In the genomic region with DNA sequence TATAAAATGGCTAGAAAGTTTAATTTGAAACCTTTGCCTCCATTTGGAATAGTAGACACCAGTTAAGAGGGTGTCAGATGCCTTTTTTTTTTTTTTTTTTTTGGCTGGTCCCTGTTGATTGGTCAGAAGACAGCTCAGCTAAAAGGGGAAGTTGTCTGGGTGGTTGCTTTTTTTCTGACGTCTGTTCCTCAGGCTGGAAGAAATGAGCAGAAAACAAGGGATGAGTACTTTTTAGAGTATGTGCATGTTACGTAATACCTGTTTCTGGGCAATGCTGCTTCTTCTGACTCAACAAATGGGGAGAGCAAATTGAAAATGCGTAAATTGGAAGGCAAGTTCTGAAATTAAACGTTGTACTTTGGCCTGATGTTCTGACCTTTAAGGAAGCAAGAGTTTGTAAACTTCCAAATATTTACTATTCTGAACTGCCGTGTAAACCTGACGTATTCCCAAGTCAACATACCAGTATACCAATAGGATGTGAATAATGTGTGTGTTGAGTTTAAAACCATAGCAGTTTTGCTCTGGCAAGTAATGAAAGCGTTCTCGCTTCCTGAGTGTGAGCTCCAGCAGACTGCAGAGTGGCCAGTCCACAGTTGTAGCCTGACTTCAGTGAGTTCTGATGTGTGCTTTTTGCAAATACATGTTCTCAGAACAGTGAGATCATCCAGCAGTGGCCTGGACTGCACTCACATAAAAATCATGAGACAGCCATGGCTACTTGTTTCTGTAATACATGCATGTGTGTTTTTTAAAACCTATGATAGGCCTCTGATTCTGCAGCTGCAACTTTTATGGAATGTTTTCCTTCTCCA, we compare ENCODE assay signal across 8 cellular contexts. TPM values are rescaled to one million over a fixed set of nuclear protein-coding genes. Genes with fewer than 3 reads are reported as not detected.
DNase-seq lines count a peak whose midpoint lies in the region; ATAC-seq, FAIRE-seq and TF ChIP-seq lines count a peak whose summit lies in the region.

No MANE protein-coding gene starts in this region.

- H3K36me3 ChIP-seq in OCI-LY1 (ENCODE audit: insufficient read depth, low read length) (peaks cover 30% of the 10 kb centered on the region), colonic mucosa (no peaks in the 10 kb centered on the region)

- H3K27me3 ChIP-seq in OCI-LY1 (ENCODE audit: insufficient read depth, low read length) (no peaks in the 10 kb centered on the region), colonic mucosa (no peaks in the 10 kb centered on the region)

- intact Hi-C loops in colonic mucosa (cut with DNase I), result loop anchor here (5.0 kb wide), 1 partner anchor 118 kb away; no protein-coding TSS in a partner anchor

- peaks cover 18 to 44% (median 25%) of the 10 kb centered on the region in 3 donors for H3K4me1 Mint-ChIP-seq in naive B cell

- H4K20me1 ChIP-seq in OCI-LY1 (ENCODE audit: insufficient read depth, low read length), result no peaks in the 10 kb centered on the region

- peak overlapping the region; percentile 94 to 99 (median 98) for H3K27ac Mint-ChIP-seq in naive B cell

- no peaks in the 10 kb centered on the region for H3F3A ChIP-seq in OCI-LY1 (ENCODE audit: insufficient read depth, low read length)

- H3K79me2 ChIP-seq in OCI-LY1 (ENCODE audit: insufficient read depth, low read length), result no peaks in the 10 kb centered on the region

- no peak for TF ChIP-seq POLR2A in GM12892 (IDR thresholded peaks at IDR 0.05; ENCODE audit: low read depth, low read length)

- H3K9me2 ChIP-seq in OCI-LY1 (ENCODE audit: low read depth, low read length), result no peaks in the 10 kb centered on the region

- H3K9me3 Mint-ChIP-seq in naive B cell, result peaks cover 0 to 5% (median 0%) of the 10 kb centered on the region in 7 donors

- no peaks in the 10 kb centered on the region for H3K27me3 Mint-ChIP-seq in naive B cell

- ATAC-seq in naive B cell (ENCODE audit: low read depth in 2 of 2) (peak; percentile 10 to 22), GM19452 (IDR thresholded peaks at IDR 0.05; ENCODE audit: unreplicated experiment) (no peak), GM21526 (IDR thresholded peaks at IDR 0.05; ENCODE audit: low FRiP score, unreplicated experiment) (no peak), HG03571 (IDR thresholded peaks at IDR 0.05; ENCODE audit: unreplicated experiment) (no peak)

- TF ChIP-seq CTCF in OCI-LY1 (IDR thresholded peaks at IDR 0.05; ENCODE audit: low read length) (no peak), colonic mucosa (IDR thresholded peaks at IDR 0.05) (no peak)

- H3K9ac ChIP-seq in OCI-LY1 (ENCODE audit: low read length), result peak overlapping the region; percentile 95; the same call in 1 of the 2 replicates
- peak overlapping the region; percentile 17 to 85 for H3K9ac ChIP-seq in colonic mucosa (ENCODE audit: low read depth in 2 of 2, low read length in 2 of 2)

- no peak overlapping the region for H2AFZ ChIP-seq in OCI-LY1 (ENCODE audit: low read length)

- peak overlapping the region; percentile 86 to 98 (median 96) for H3K4me3 Mint-ChIP-seq in naive B cell

- no peak for DNase-seq in GM12892 (ENCODE audit: insufficient read length)
- no peak for DNase-seq in colonic mucosa
- peak; percentile 51 for DNase-seq in naive B cell
- DNase-seq in NCI-H2029 (lab: John Stamatoyannopoulos, UW), result no peak

- H3K9me3 ChIP-seq in OCI-LY1 (ENCODE audit: low read length) (no peaks in the 10 kb centered on the region), colonic mucosa (no peaks in the 10 kb centered on the region)

- peaks cover 12 to 22% of the 10 kb centered on the region in 2 donors for H3K36me3 Mint-ChIP-seq in naive B cell

- H3K27ac ChIP-seq in OCI-LY1 (ENCODE audit: low read depth, low read length, poor library complexity, severe bottlenecking) (peak overlapping the region; percentile 85), colonic mucosa (peak overlapping the region; percentile 80)

- peak overlapping the region; percentile 66 for H3K4me2 ChIP-seq in OCI-LY1 (ENCODE audit: low read length)

- peak; percentile 74 for FAIRE-seq in GM12892 (lab: Jason Lieb, UNC)

- peak overlapping the region; percentile 98 for H3K4me3 ChIP-seq in OCI-LY1 (ENCODE audit: low read depth, low read length, poor library complexity, severe bottlenecking)
- H3K4me3 ChIP-seq in colonic mucosa, result peak overlapping the region; percentile 42

- H3K4me1 ChIP-seq in OCI-LY1 (ENCODE audit: insufficient read depth, low read length, severe bottlenecking) (peaks cover 36% of the 10 kb centered on the region), colonic mucosa (no peaks in the 10 kb centered on the region)

RNA-seq across cellular contexts. Expression of gene SAT1, which starts 1.7 kb away (rescaled TPM):
- polyA plus RNA-seq in GM12892 (2012; ENCODE audit: missing spikeins), result 66.9 TPM
- total RNA-seq in colonic mucosa, result 100 to 1,000 TPM; 301 to 608 TPM
- 100 to 1,000 TPM; 114 to 204 (median 165) TPM for polyA plus RNA-seq in naive B cell (ENCODE audit: low read depth in 6 of 6)

RNA-seq across cellular contexts. Expression of gene ACOT9, which starts 41.6 kb away (rescaled TPM):
- polyA plus RNA-seq in GM12892 (2012; ENCODE audit: missing spikeins), result 17.5 TPM
- total RNA-seq in colonic mucosa, result 10 to 100 TPM; 23.6 to 26.0 TPM
- 10 to 100 TPM; 14.0 to 23.9 (median 16.0) TPM for polyA plus RNA-seq in naive B cell (ENCODE audit: low read depth in 6 of 6)

Comparison
In these comparisons a context has a peak if more than half of its experiments do, and no peak if none do; other contexts are left out.
1. ATAC-seq: peak in naive B cell (2 of 2); none in GM19452 (single experiment), GM21526 (single experiment) and HG03571 (single experiment).